In genomic region chr6:125839471-125839870, GRCh38 we compare ENCODE assay signal across 18 cellular contexts. TPM values are rescaled to one million over a fixed set of nuclear protein-coding genes. Genes with fewer than 3 reads are reported as not detected.
DNase-seq lines count a peak whose midpoint lies in the region; FAIRE-seq and TF ChIP-seq lines count a peak whose summit lies in the region.
"Had no signal": no experiment of that assay in that cellular context is flagged by ENCODE, and none has a peak within 500 bp of the region (broad histone marks: within the 10 kb centered on the region; RNA-seq: fewer than 3 reads in every experiment).

No MANE protein-coding gene starts in this region.

- H3K4me1 Mint-ChIP-seq in astrocyte (ENCODE audit: low read depth, unreplicated experiment): peaks cover 11% of the 10 kb centered on the region

- H3K4me3 Mint-ChIP-seq in astrocyte (ENCODE audit: unreplicated experiment): no peak overlapping the region
- H3K4me3 Mint-ChIP-seq: CD4-positive, alpha-beta memory T cell; naive thymus-derived CD8-positive, alpha-beta T cell; T-helper 17 cell had no signal

- intact Hi-C loops in head of caudate nucleus (cut with DNase I): no loop called here

- H3K27ac ChIP-seq in astrocyte (ENCODE audit: low read depth, low read length): no peak overlapping the region
- H3K27ac ChIP-seq in substantia nigra (ENCODE audit: low read depth, low read length, poor library complexity, severe bottlenecking): peak overlapping the region; percentile 79
- H3K27ac ChIP-seq: A549 had no signal

- TF ChIP-seq CTCF in astrocyte (IDR thresholded peaks at IDR 0.05; ENCODE audit: insufficient read depth, low read depth, low read length): no peak

- no peak overlapping the region for H3K27ac Mint-ChIP-seq in astrocyte (ENCODE audit: unreplicated experiment)
- H3K27ac Mint-ChIP-seq: T-helper 17 cell had no signal

- no peaks in the 10 kb centered on the region for H3K27me3 ChIP-seq in astrocyte (ENCODE audit: insufficient read depth, low read length)
- H3K27me3 ChIP-seq: esophagus squamous epithelium had no signal

- no peaks in the 10 kb centered on the region for H3K27me3 Mint-ChIP-seq in astrocyte (ENCODE audit: low read depth, unreplicated experiment)
- H3K27me3 Mint-ChIP-seq: CD4-positive, alpha-beta memory T cell; naive thymus-derived CD8-positive, alpha-beta T cell; T-helper 17 cell had no signal

- no peak for FAIRE-seq in astrocyte (lab: Jason Lieb, UNC)
- FAIRE-seq: A549, GM12878, H54, HTR-8/SVneo had no signal

- H3K9me3 ChIP-seq in astrocyte (ENCODE audit: insufficient read depth, low read depth, low read length): no peaks in the 10 kb centered on the region
- H3K9me3 ChIP-seq: A549, esophagus squamous epithelium had no signal

- H3K36me3 Mint-ChIP-seq in astrocyte (ENCODE audit: low read depth, unreplicated experiment): no peaks in the 10 kb centered on the region

- no peak overlapping the region for H3K4me3 ChIP-seq in astrocyte (ENCODE audit: insufficient read depth, low read depth, low read length)
- H3K4me3 ChIP-seq: A549, esophagus squamous epithelium, GM12878 had no signal

- DNase-seq in NCI-H748 (lab: John Stamatoyannopoulos, UW; ENCODE audit: unreplicated experiment) (peak; percentile 28), NCI-H748 treated with DMSO at 0.1 percent for 48 hours (lab: John Stamatoyannopoulos, UW) (no peak), astrocyte (ENCODE audit: low read depth) (peak; percentile 48), head of caudate nucleus (peak in 22 of 42 donors; percentile 20 to 77 (median 44)), substantia nigra (lab: John Stamatoyannopoulos, UW) (peak in 16 of 49 donors; percentile 12 to 62 (median 27)), kidney tubule cell (ENCODE audit: low spot score) (no peak), epidermal melanocyte (ENCODE audit: insufficient read length, low spot score) (no peak), LoVo (ENCODE audit: low spot score) (no peak)
- DNase-seq: amniotic stem cell; CD4-positive, alpha-beta memory T cell; esophagus squamous epithelium; naive thymus-derived CD8-positive, alpha-beta T cell; stimulated activated CD4-positive, alpha-beta T cell treated with anti-CD3 and anti-CD28 coated beads, Interleukin-1b, Interleukin-23, amount 100 ng/mL, for 48 hours; T-helper 17 cell had no signal

- peaks cover 5% of the 10 kb centered on the region for H4K20me1 ChIP-seq in astrocyte (ENCODE audit: insufficient read depth, low read length)

- H3K79me2 ChIP-seq in astrocyte (ENCODE audit: insufficient read depth, low read length): no peaks in the 10 kb centered on the region

- no peak overlapping the region for H3K4me2 ChIP-seq in astrocyte (ENCODE audit: low read length)
- H3K4me2 ChIP-seq: A549 had no signal

- H3K9me3 Mint-ChIP-seq in astrocyte (ENCODE audit: unreplicated experiment): no peaks in the 10 kb centered on the region
- H3K9me3 Mint-ChIP-seq: CD4-positive, alpha-beta memory T cell; naive thymus-derived CD8-positive, alpha-beta T cell had no signal

- no peaks in the 10 kb centered on the region for H3K4me1 ChIP-seq in astrocyte (ENCODE audit: insufficient read depth, low read length)

- no peak overlapping the region for H3K9ac ChIP-seq in astrocyte (ENCODE audit: low read length)

- H3K36me3 ChIP-seq in astrocyte (ENCODE audit: insufficient read depth, low read length): no peaks in the 10 kb centered on the region
- H3K36me3 ChIP-seq: esophagus squamous epithelium had no signal

- peak overlapping the region; percentile 2 for H2AFZ ChIP-seq in astrocyte (ENCODE audit: low read depth, low read length)

RNA-seq across cellular contexts. Expression of gene NCOA7, which starts 48.7 kb away (rescaled TPM):
- total RNA-seq in astrocyte: 25.4 and 26.0 TPM in 2 replicates

Comparison
In these comparisons a context has a peak if more than half of its experiments do, and no peak if none do; other contexts are left out.
1. DNase-seq: peak in NCI-H748 (single experiment), astrocyte (single experiment) and head of caudate nucleus (22 of 42); none in NCI-H748 treated with DMSO at 0.1 percent for 48 hours (single experiment), kidney tubule cell (single experiment), epidermal melanocyte (single experiment) and LoVo (single experiment).